Comparison of ENCODE assay signal across 12 cellular contexts in genomic region chr2:135164431-135164830, GRCh38.
A peak's percentile ranks its signal among the peaks of the same experiment; 100 is the strongest.
DNase-seq lines count a peak whose midpoint lies in the region; ATAC-seq and TF ChIP-seq lines count a peak whose summit lies in the region.
"Had no signal": no experiment of that assay in that cellular context is flagged by ENCODE, and none has a peak within 500 bp of the region (broad histone marks: within the 10 kb centered on the region; RNA-seq: fewer than 3 reads in every experiment).

No MANE protein-coding gene starts in this region.

- H3K4me1 ChIP-seq in BE2C = no peaks in the 10 kb centered on the region

- TF ChIP-seq CTCF in HFFc6 (IDR thresholded peaks at IDR 0.05) (no peak; the same call in 1 of the 2 replicates), fibroblast of the aortic adventitia (IDR thresholded peaks at IDR 0.05; ENCODE audit: insufficient read depth, low read length) (no peak), BE2C (IDR thresholded peaks at IDR 0.05; ENCODE audit: low read depth, low read length) (no peak)

- peak overlapping the region; percentile 90 for H3K27ac Mint-ChIP-seq in HFFc6
- H3K27ac Mint-ChIP-seq in stimulated activated memory B cell treated with anti-CD40 and anti-IgM and Interleukin-4, amounts not matched to agents 10 μg/mL and 1 μg/mL and 100 μg/mL, for 72 hours = no peak overlapping the region
- H3K27ac Mint-ChIP-seq: natural killer cell had no signal

- no peaks in the 10 kb centered on the region for H3K9me3 Mint-ChIP-seq in HFFc6
- H3K9me3 Mint-ChIP-seq in stimulated activated memory B cell treated with anti-CD40 and anti-IgM and Interleukin-4, amounts not matched to agents 10 μg/mL and 1 μg/mL and 100 μg/mL, for 72 hours = no peaks in the 10 kb centered on the region
- H3K9me3 Mint-ChIP-seq: natural killer cell had no signal

- DNase-seq in ACHN (peak; percentile 29), HFFc6 (peak; percentile 96), fibroblast of the aortic adventitia (ENCODE audit: low read depth) (peak; percentile 37), CD1c-positive myeloid dendritic cell (ENCODE audit: extremely low spot score) (no peak), BE2C (no peak), NCI-H1105 (lab: John Stamatoyannopoulos, UW) (no peak)
- DNase-seq: activated T-cell treated with anti-CD3 and anti-CD28 coated beads, Interleukin-2, amount 50 U/mL, for 48 hours; COR-L47; natural killer cell; NK-92 treated with Interleukin-12 subunit alpha and Interleukin-12 subunit beta, amount 100 ng/mL, for 24 hours had no signal

- H3K4me3 Mint-ChIP-seq in HFFc6 = peak overlapping the region; percentile 22; the same call in 1 of the 2 replicates
- H3K4me3 Mint-ChIP-seq in stimulated activated memory B cell treated with anti-CD40 and anti-IgM and Interleukin-4, amounts not matched to agents 10 μg/mL and 1 μg/mL and 100 μg/mL, for 72 hours = no peak overlapping the region
- H3K4me3 Mint-ChIP-seq: natural killer cell had no signal

- no peaks in the 10 kb centered on the region for H3K9me3 ChIP-seq in BE2C

- in situ Hi-C loops in ACHN (cut with HindIII; ENCODE audit: low pct_ligation_motif_present, low pct_unique_long_range_greater_than_20kb, low sequenced_read_pairs) = no loop called here

- H3K27me3 Mint-ChIP-seq in HFFc6 (ENCODE audit: insufficient read depth) = no peaks in the 10 kb centered on the region; the same call in 1 of the 2 replicates
- no peaks in the 10 kb centered on the region for H3K27me3 Mint-ChIP-seq in stimulated activated memory B cell treated with anti-CD40 and anti-IgM and Interleukin-4, amounts not matched to agents 10 μg/mL and 1 μg/mL and 100 μg/mL, for 72 hours

- peak; percentile 85 for ATAC-seq in SK-N-SH treated with all-trans-retinoic acid at 6 μM for 48 hours
- ATAC-seq in stimulated activated memory B cell treated with anti-CD40 and anti-IgM and Interleukin-4, amounts not matched to agents 10 μg/mL and 1 μg/mL and 100 μg/mL, for 72 hours = no peak
- ATAC-seq: natural killer cell had no signal

- peaks cover 23% of the 10 kb centered on the region for H3K4me1 Mint-ChIP-seq in HFFc6 (ENCODE audit: low read depth)
- no peaks in the 10 kb centered on the region for H3K4me1 Mint-ChIP-seq in stimulated activated memory B cell treated with anti-CD40 and anti-IgM and Interleukin-4, amounts not matched to agents 10 μg/mL and 1 μg/mL and 100 μg/mL, for 72 hours
- H3K4me1 Mint-ChIP-seq: natural killer cell had no signal

- H3K36me3 Mint-ChIP-seq in HFFc6 (ENCODE audit: low read depth) = peaks cover 36% of the 10 kb centered on the region
- peaks cover 67% of the 10 kb centered on the region for H3K36me3 Mint-ChIP-seq in stimulated activated memory B cell treated with anti-CD40 and anti-IgM and Interleukin-4, amounts not matched to agents 10 μg/mL and 1 μg/mL and 100 μg/mL, for 72 hours

- no peaks in the 10 kb centered on the region; the same call in 1 of the 2 replicates for H3K36me3 ChIP-seq in BE2C

- H3K4me3 ChIP-seq in fibroblast of the aortic adventitia (ENCODE audit: low read depth, low read length) = no peak overlapping the region
- no peak overlapping the region for H3K4me3 ChIP-seq in BE2C (ENCODE audit: low read depth, low read length)

- H3K27me3 ChIP-seq in BE2C = no peaks in the 10 kb centered on the region

TF ChIP-seq in SK-N-SH treated with all-trans-retinoic acid at 6 μM for 48 hours, 23 proteins besides CTCF, POLR2A, EP300 and RAD21:
- TF ChIP-seq ZC3H10 (CRISPR knock-in tag; IDR thresholded peaks at IDR 0.05) (no peak), CSRNP3 (CRISPR knock-in tag; IDR thresholded peaks at IDR 0.05) (no peak)

Comparison
In these comparisons a context has a peak if more than half of its experiments do, and no peak if none do; other contexts are left out.
1. DNase-seq: peak in ACHN (single experiment), HFFc6 (single experiment) and fibroblast of the aortic adventitia (single experiment); none in CD1c-positive myeloid dendritic cell (single experiment), BE2C (single experiment) and NCI-H1105 (single experiment).